19 cellular contexts compared by ENCODE assay signal in genomic region chr17:82452162-82452561, GRCh38. TPM values are rescaled to one million over a fixed set of nuclear protein-coding genes. Genes with fewer than 3 reads are reported as not detected.
DNase-seq lines count a peak whose midpoint lies in the region; ATAC-seq, FAIRE-seq and TF ChIP-seq lines count a peak whose summit lies in the region.
"Had no signal": no experiment of that assay in that cellular context is flagged by ENCODE, and none has a peak within 500 bp of the region (broad histone marks: within the 10 kb centered on the region; RNA-seq: fewer than 3 reads in every experiment).

No MANE protein-coding gene starts in this region.

- TF ChIP-seq CTCF in ascending aorta (IDR thresholded peaks at IDR 0.05), result no peak
- TF ChIP-seq CTCF in neural crest cell (conservative IDR thresholded peaks at IDR 0.05), result no peak
- no peak for TF ChIP-seq CTCF in pancreas (IDR thresholded peaks at IDR 0.05)

- H3K27ac ChIP-seq in ascending aorta (peak overlapping the region; percentile 90 to 94), pancreas (peak overlapping the region in 2 of 4 donors; percentile 90 to 91)

- H3K4me3 Mint-ChIP-seq in T-helper 1 cell treated with Interleukin-12 subunit alpha and Interleukin-12 subunit beta and Interleukin-4 antibody, amounts not matched to agents 30 μg/mL and 1 μg/mL, for 36 hours, result peak overlapping the region; percentile 41
- H3K4me3 Mint-ChIP-seq in IgD-negative memory B cell (peak overlapping the region in 3 of 4 donors; percentile 38 to 90 (median 54)), neural crest cell (peak overlapping the region; percentile 61)

- intact Hi-C loops in ascending aorta (cut with DNase I), result no loop called here
- intact Hi-C loops in pancreas (cut with DNase I), result no loop called here

- 94 to 99% methylated on average over 3 of the region's 3 CpGs for WGBS in pancreas, 2 donors

- FAIRE-seq in pancreas (lab: Jason Lieb, UNC), result no peak
- FAIRE-seq: keratinocyte had no signal

- no peaks in the 10 kb centered on the region for H3K9me3 Mint-ChIP-seq in T-helper 1 cell treated with Interleukin-12 subunit alpha and Interleukin-12 subunit beta and Interleukin-4 antibody, amounts not matched to agents 30 μg/mL and 1 μg/mL, for 36 hours
- H3K9me3 Mint-ChIP-seq in IgD-negative memory B cell (no peaks in the 10 kb centered on the region), neural crest cell (peaks cover 12% of the 10 kb centered on the region)

- H3K27me3 ChIP-seq in ascending aorta (no peaks in the 10 kb centered on the region), pancreas (no peaks in the 10 kb centered on the region)
- H3K27me3 ChIP-seq: BLaER1, MG63, tibial artery had no signal

- H3K36me3 ChIP-seq in ascending aorta, result no peaks in the 10 kb centered on the region
- no peaks in the 10 kb centered on the region for H3K36me3 ChIP-seq in pancreas
- H3K36me3 ChIP-seq: BLaER1 had no signal

- H3K9me3 ChIP-seq in ascending aorta (no peaks in the 10 kb centered on the region), pancreas (no peaks in the 10 kb centered on the region)
- H3K9me3 ChIP-seq: MG63, tibial artery had no signal

- H3K4me1 Mint-ChIP-seq in T-helper 1 cell treated with Interleukin-12 subunit alpha and Interleukin-12 subunit beta and Interleukin-4 antibody, amounts not matched to agents 30 μg/mL and 1 μg/mL, for 36 hours (ENCODE audit: low read depth), result peaks cover 44% of the 10 kb centered on the region
- peaks cover 14 to 27% (median 18%) of the 10 kb centered on the region in 3 donors for H3K4me1 Mint-ChIP-seq in IgD-negative memory B cell
- peaks cover 23% of the 10 kb centered on the region for H3K4me1 Mint-ChIP-seq in neural crest cell

- ATAC-seq in pancreas, result no peak

- H3K27ac Mint-ChIP-seq in T-helper 1 cell treated with Interleukin-12 subunit alpha and Interleukin-12 subunit beta and Interleukin-4 antibody, amounts not matched to agents 30 μg/mL and 1 μg/mL, for 36 hours, result peak overlapping the region; percentile 98
- H3K27ac Mint-ChIP-seq in IgD-negative memory B cell (peak overlapping the region in 1 of 3 donors; percentile 92), neural crest cell (ENCODE audit: unreplicated experiment) (no peak overlapping the region)

- H3K36me3 Mint-ChIP-seq in T-helper 1 cell treated with Interleukin-12 subunit alpha and Interleukin-12 subunit beta and Interleukin-4 antibody, amounts not matched to agents 30 μg/mL and 1 μg/mL, for 36 hours (ENCODE audit: low read depth), result peaks cover 23% of the 10 kb centered on the region
- H3K36me3 Mint-ChIP-seq in IgD-negative memory B cell, result no peaks in the 10 kb centered on the region
- H3K36me3 Mint-ChIP-seq in neural crest cell (ENCODE audit: low read depth), result peaks cover 4% of the 10 kb centered on the region

- H3K4me3 ChIP-seq in ascending aorta (no peak overlapping the region), pancreas (no peak overlapping the region)
- H3K4me3 ChIP-seq: MG63, tibial artery had no signal

- H3K4me1 ChIP-seq in ascending aorta, result peaks cover 8 to 15% of the 10 kb centered on the region in 2 donors
- H3K4me1 ChIP-seq in pancreas, result peaks cover 13 to 27% (median 17%) of the 10 kb centered on the region in 3 donors

- DNase-seq in T-helper 1 cell (no peak), ascending aorta (ENCODE audit: low spot score in 2 of 2) (no peak), neural crest cell (ENCODE audit: low read depth, low spot score) (no peak), A172 (ENCODE audit: low spot score) (no peak), NCI-H2171 (lab: John Stamatoyannopoulos, UW) (no peak), pancreas (no peak)
- DNase-seq: central memory CD4-positive, alpha-beta T cell; DMS79 treated with DMSO at 0.1 percent for 48 hours; effector memory CD4-positive, alpha-beta T cell; mesenchymal stem cell; MG63; NCI-H1694; nucleus accumbens; stimulated activated CD4-positive, alpha-beta T cell treated with anti-CD3 and anti-CD28 coated beads, Interleukin-4, amount 100 ng/mL, for 4 hours; tibial artery had no signal

- H3K27me3 Mint-ChIP-seq in T-helper 1 cell treated with Interleukin-12 subunit alpha and Interleukin-12 subunit beta and Interleukin-4 antibody, amounts not matched to agents 30 μg/mL and 1 μg/mL, for 36 hours (ENCODE audit: low read depth), result no peaks in the 10 kb centered on the region
- H3K27me3 Mint-ChIP-seq in IgD-negative memory B cell (no peaks in the 10 kb centered on the region), neural crest cell (ENCODE audit: low read depth) (no peaks in the 10 kb centered on the region)

RNA-seq across cellular contexts. Expression of gene CYBC1, which starts 1.6 kb away (rescaled TPM):
- 266 TPM for polyA plus RNA-seq in IgD-negative memory B cell
- total RNA-seq in ascending aorta, result 124 TPM
- 111 and 115 TPM in 2 replicates for total RNA-seq in neural crest cell
- total RNA-seq in A172 (2014; rRNA removed; shearing (Covaris generic)), result 56.7 and 121 TPM in 2 replicates
- total RNA-seq in pancreas, result 10 to 100 TPM; 29.3 to 66.9 (median 38.6) TPM
- 10 to 100 TPM; 46.4 to 54.9 TPM for polyA plus RNA-seq in pancreas

RNA-seq across cellular contexts. Expression of gene NARF, which starts 6.4 kb away (rescaled TPM):
- polyA plus RNA-seq in IgD-negative memory B cell (76.2 TPM), pancreas (10 to 100 TPM; 57.8 to 96.9 TPM)
- total RNA-seq in ascending aorta (38.3 TPM), neural crest cell (73.3 and 84.2 TPM in 2 replicates), pancreas (10 to 100 TPM; 21.3 to 42.8 (median 30.2) TPM)
- 55.7 and 59.0 TPM in 2 replicates for total RNA-seq in A172 (2014; rRNA removed; shearing (Covaris generic))

RNA-seq across cellular contexts. Expression of gene OGFOD3, which starts 33.8 kb away (rescaled TPM):
- polyA plus RNA-seq in IgD-negative memory B cell, result 33.2 TPM
- 36.6 TPM for total RNA-seq in ascending aorta
- 33.3 and 35.6 TPM in 2 replicates for total RNA-seq in neural crest cell
- total RNA-seq in A172 (2014; rRNA removed; shearing (Covaris generic)), result 38.7 and 41.0 TPM in 2 replicates
- total RNA-seq in pancreas, result 10 to 100 TPM; 17.8 to 24.4 (median 19.9) TPM
- 10 to 100 TPM; 18.2 to 28.0 TPM for polyA plus RNA-seq in pancreas

RNA-seq across cellular contexts. Expression of gene HEXD, which starts 34.0 kb away (rescaled TPM):
- polyA plus RNA-seq in IgD-negative memory B cell (23.2 TPM), pancreas (100 to 1,000 TPM; 175 to 275 TPM)
- total RNA-seq in ascending aorta (40.4 TPM), neural crest cell (47.8 and 48.5 TPM in 2 replicates), pancreas (10 to 100 TPM; 25.9 to 57.3 (median 38.1) TPM)
- 8.7 and 10.5 TPM in 2 replicates for total RNA-seq in A172 (2014; rRNA removed; shearing (Covaris generic))
